ENCODE assay signal across 8 cellular contexts in the genomic region with DNA sequence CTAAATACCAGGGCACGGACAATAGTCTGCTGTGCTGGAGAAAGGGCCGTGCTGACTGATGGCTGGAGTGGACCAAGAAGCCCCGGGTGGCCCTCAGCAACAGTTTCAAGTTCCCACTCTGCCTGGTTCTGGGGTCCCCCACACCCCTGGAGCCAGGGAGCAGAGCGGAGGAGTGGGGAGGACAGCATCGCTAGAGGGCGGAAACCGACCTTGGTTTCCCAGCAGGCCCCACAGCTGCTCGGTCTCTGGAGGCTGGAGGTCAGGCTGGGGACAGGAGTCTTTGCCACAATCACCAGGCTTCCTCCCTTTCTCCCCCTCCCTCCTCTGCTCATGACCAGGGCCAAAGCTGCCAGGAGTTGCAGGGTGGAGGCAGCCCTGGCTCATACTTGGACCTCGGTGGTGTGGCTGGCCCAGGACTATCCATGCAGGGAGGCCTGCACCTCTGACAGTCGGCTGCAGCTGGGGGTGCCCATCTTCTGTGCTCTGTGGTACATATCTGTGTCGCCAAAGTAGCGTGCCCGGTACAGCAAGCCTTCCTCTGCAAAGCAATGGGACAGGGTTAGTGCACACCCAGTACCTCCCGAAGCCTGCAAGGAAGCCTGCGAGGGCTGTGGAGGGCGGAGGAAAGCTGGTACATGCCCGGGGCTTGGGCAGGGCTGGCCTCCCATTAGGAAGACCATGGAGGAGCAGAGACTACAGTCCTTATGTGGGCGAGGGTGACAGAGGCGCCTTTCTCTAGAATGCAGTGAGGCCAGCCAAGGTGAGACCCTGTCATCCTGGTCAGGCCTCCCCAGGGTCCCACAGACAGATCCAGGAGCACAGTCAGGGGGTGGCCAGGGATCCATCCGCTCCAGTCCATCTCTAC.
DNase-seq lines count a peak whose midpoint lies in the region; ATAC-seq, FAIRE-seq and TF ChIP-seq lines count a peak whose summit lies in the region.

No MANE protein-coding gene starts in this region.

- H3K27ac ChIP-seq in muscle layer of duodenum (ENCODE audit: low read length), result peak overlapping the region; percentile 70

- CTCF ChIA-PET in HEK293T (lab: Yijun Ruan, JAX), result interaction anchor here (0.6 kb wide), 1 partner anchor 277 kb away, joined by 3 read pairs; no protein-coding TSS in a partner anchor

- POLR2A ChIA-PET in HEK293T (lab: Yijun Ruan, JAX), result no interaction called here

- no peak for TF ChIP-seq POLR2A in erythroblast (IDR thresholded peaks at IDR 0.05; ENCODE audit: low read length)

- ATAC-seq in GM18867 (IDR thresholded peaks at IDR 0.05; ENCODE audit: unreplicated experiment) (peak; percentile 25), HG02798 (IDR thresholded peaks at IDR 0.05; ENCODE audit: poor library complexity, unreplicated experiment) (peak; percentile 23)

- peak; percentile 90 for DNase-seq in RCC 7860 (ENCODE audit: low spot score)
- peak; percentile 64 for DNase-seq in central memory CD4-positive, alpha-beta T cell
- DNase-seq in HEK293T (ENCODE audit: extremely low spot score), result no peak
- no peak for DNase-seq in putamen (ENCODE audit: low spot score)
- no peak for DNase-seq in erythroblast (lab: John Stamatoyannopoulos, UW)

- H3K4me3 ChIP-seq in muscle layer of duodenum (ENCODE audit: low read depth in 1 of 2, low read length in 2 of 2), result no peak overlapping the region

- H3K9me3 ChIP-seq in muscle layer of duodenum (ENCODE audit: control insufficient read depth in 1 of 2, low read length in 2 of 2), result no peaks in the 10 kb centered on the region

- no peaks in the 10 kb centered on the region for H3K27me3 ChIP-seq in muscle layer of duodenum (ENCODE audit: low read depth, low read length)

- FAIRE-seq in RCC 7860 (lab: Jason Lieb, UNC), result peak; percentile 82

- H3K4me1 ChIP-seq in muscle layer of duodenum (ENCODE audit: control insufficient read depth in 1 of 2, insufficient read depth in 2 of 2, low read length in 2 of 2), result peaks cover 15 to 53% of the 10 kb centered on the region in 2 donors

- H3K36me3 ChIP-seq in muscle layer of duodenum (ENCODE audit: control insufficient read depth in 1 of 2, insufficient read depth in 2 of 2, low read length in 2 of 2), result peaks cover 14 to 37% of the 10 kb centered on the region in 2 donors

TF ChIP-seq in HEK293T, 16 proteins besides CTCF, POLR2A, EP300 and RAD21:
- TF ChIP-seq SP1 (IDR thresholded peaks at IDR 0.05) (no peak), L3MBTL2 (conservative IDR thresholded peaks at IDR 0.05) (no peak), HDGF (IDR thresholded peaks at IDR 0.05; ENCODE audit: borderline replicate concordance) (no peak), FOXA1 (IDR thresholded peaks at IDR 0.05) (no peak), TARDBP (IDR thresholded peaks at IDR 0.05) (no peak), ARNT (IDR thresholded peaks at IDR 0.05) (no peak), SUZ12 (IDR thresholded peaks at IDR 0.05) (no peak)

Comparison
In these comparisons a context has a peak if more than half of its experiments do, and no peak if none do; other contexts are left out.
1. DNase-seq: peak in RCC 7860 (single experiment) and central memory CD4-positive, alpha-beta T cell (single experiment); none in HEK293T (single experiment), putamen (single experiment) and erythroblast (0 of 2).